ENCODE assay signal across 18 cellular contexts in the genomic region with DNA sequence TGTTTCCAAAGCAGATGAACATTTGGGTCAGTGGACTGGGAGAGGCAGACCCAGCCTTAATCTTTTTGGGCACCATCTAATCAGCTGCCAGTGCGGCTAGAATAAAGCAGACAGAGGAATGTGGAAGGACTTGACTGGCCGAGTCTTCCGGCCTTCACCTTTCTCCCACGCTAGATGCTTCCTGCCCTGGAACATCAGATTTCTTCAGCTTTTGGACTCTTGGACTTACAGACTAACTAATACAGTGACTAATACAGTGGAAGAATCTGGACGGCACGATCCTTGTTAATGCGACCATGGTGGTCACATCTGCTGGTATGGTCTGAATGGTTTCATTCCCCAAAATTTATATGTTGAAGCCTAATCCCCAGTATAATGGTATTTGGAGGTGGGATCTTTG.
"Had no signal": no experiment of that assay in that cellular context is flagged by ENCODE, and none has a peak within 500 bp of the region (broad histone marks: within the 10 kb centered on the region; RNA-seq: fewer than 3 reads in every experiment).

No MANE protein-coding gene starts in this region.

- H2AFZ ChIP-seq: neural progenitor cell had no signal

- H3K27ac ChIP-seq: coronary artery, esophagus squamous epithelium, heart left ventricle, neural progenitor cell, thyroid gland had no signal

- H3K4me3 ChIP-seq: coronary artery, esophagus squamous epithelium, heart left ventricle, mucosa of descending colon, neural progenitor cell, thyroid gland had no signal

- H3K4me2 ChIP-seq: neural progenitor cell had no signal

- ATAC-seq: activated T-cell treated with anti-CD3 and anti-CD28 coated beads, Interleukin-2, amount 50 U/mL, for 4 hours; left colon; mucosa of descending colon had no signal

- H3K4me3 Mint-ChIP-seq: activated naive CD4-positive, alpha-beta T cell treated with anti-CD3 and anti-CD28 coated beads for 36 hours; activated naive CD8-positive, alpha-beta T cell treated with anti-CD3 and anti-CD28 coated beads, Interleukin-2, amount 10 ng/mL, durations not matched to agents 7 days and 5 days; activated T-cell treated with anti-CD3 and anti-CD28 coated beads, Interleukin-2, amount 50 U/mL, for 4 hours; memory B cell; naive B cell; neural progenitor cell had no signal

- H3K9me3 ChIP-seq: mucosa of descending colon, thyroid gland had no signal

- H3K4me1 ChIP-seq: neural progenitor cell, thyroid gland had no signal

- DNase-seq: activated CD8-positive, alpha-beta memory T cell treated with anti-CD3 and anti-CD28 coated beads, Interleukin-2, amount 50 U/mL, for 4 hours; activated naive CD4-positive, alpha-beta T cell treated with anti-CD3 and anti-CD28 coated beads for 36 hours; activated naive CD8-positive, alpha-beta T cell treated with anti-CD3 and anti-CD28 coated beads, Interleukin-2, amount 10 ng/mL, durations not matched to agents 7 days and 5 days; activated T-cell treated with anti-CD3 and anti-CD28 coated beads, Interleukin-2, amount 50 U/mL, for 4 hours; cerebellar nuclear complex; esophagus squamous epithelium; heart left ventricle; left colon; mucosa of descending colon; naive B cell; stimulated activated CD4-positive, alpha-beta T cell treated with anti-CD3 and anti-CD28 coated beads, Interleukin-4, amount 100 ng/mL, for 24 hours; stimulated activated naive CD4-positive, alpha-beta T cell treated with Interleukin-2 at 50 U/mL for 16 hours; substantia nigra; T-helper 9 cell; thyroid gland had no signal

- H3K27ac Mint-ChIP-seq: activated naive CD4-positive, alpha-beta T cell treated with anti-CD3 and anti-CD28 coated beads for 36 hours; activated naive CD8-positive, alpha-beta T cell treated with anti-CD3 and anti-CD28 coated beads, Interleukin-2, amount 10 ng/mL, durations not matched to agents 7 days and 5 days; memory B cell; naive B cell; neural progenitor cell had no signal

- H3K36me3 ChIP-seq: esophagus squamous epithelium, heart left ventricle, neural progenitor cell, thyroid gland had no signal

- H3K9ac ChIP-seq: neural progenitor cell had no signal

- H3K4me1 Mint-ChIP-seq: activated naive CD8-positive, alpha-beta T cell treated with anti-CD3 and anti-CD28 coated beads, Interleukin-2, amount 10 ng/mL, durations not matched to agents 7 days and 5 days; memory B cell; neural progenitor cell had no signal

- H3K36me3 Mint-ChIP-seq: activated naive CD8-positive, alpha-beta T cell treated with anti-CD3 and anti-CD28 coated beads, Interleukin-2, amount 10 ng/mL, durations not matched to agents 7 days and 5 days; memory B cell; neural progenitor cell had no signal

- H3K27me3 ChIP-seq: esophagus squamous epithelium, heart left ventricle, neural progenitor cell, thyroid gland had no signal
